Comparison of ENCODE assay signal across 18 cellular contexts in genomic region chr14:93974299-93974698, GRCh38. TPM values are rescaled to one million over a fixed set of nuclear protein-coding genes. Genes with fewer than 3 reads are reported as not detected.
DNase-seq lines count a peak whose midpoint lies in the region; ATAC-seq and TF ChIP-seq lines count a peak whose summit lies in the region.
"Had no signal": no experiment of that assay in that cellular context is flagged by ENCODE, and none has a peak within 500 bp of the region (broad histone marks: within the 10 kb centered on the region; RNA-seq: fewer than 3 reads in every experiment).

No MANE protein-coding gene starts in this region.

- H3K4me3 Mint-ChIP-seq in activated CD8-positive, alpha-beta memory T cell treated with anti-CD3 and anti-CD28 coated beads, Interleukin-2, amount 10 ng/mL, durations not matched to agents 7 days and 5 days, result peak overlapping the region; percentile 83
- H3K4me3 Mint-ChIP-seq in activated CD4-positive, alpha-beta memory T cell treated with anti-CD3 and anti-CD28 coated beads for 36 hours, result no peak overlapping the region

- TF ChIP-seq CTCF in left ventricle myocardium inferior (IDR thresholded peaks at IDR 0.05; ENCODE audit: borderline replicate concordance) (no peak), stomach (IDR thresholded peaks at IDR 0.05) (no peak)

- intact Hi-C loops in activated CD4-positive, alpha-beta memory T cell treated with anti-CD3 and anti-CD28 coated beads for 36 hours (cut with micrococcal nuclease), result loop anchor here (5.0 kb wide), 1 partner anchor 373 kb away; no protein-coding TSS in a partner anchor
- intact Hi-C loops in left ventricle myocardium inferior (cut with micrococcal nuclease) (no loop called here), stomach (cut with DNase I; ENCODE audit: low total_unique reads) (no loop called here)

- H3K27ac ChIP-seq in left ventricle myocardium inferior (replicated peaks) (peak overlapping the region; percentile 89), stomach (peak overlapping the region in 3 of 5 donors; percentile 73 to 90 (median 79))
- H3K27ac ChIP-seq: lower lobe of right lung, neutrophil, VCaP had no signal

- POLR2A ChIA-PET in activated CD4-positive, alpha-beta memory T cell treated with anti-CD3 and anti-CD28 coated beads for 36 hours (lab: Charles Lee), result interaction anchor here (10.3 kb wide), 1 partner anchor 16 kb away, joined by 447 read pairs; no protein-coding TSS in a partner anchor

- peak overlapping the region; percentile 93 for H3K27ac Mint-ChIP-seq in activated CD8-positive, alpha-beta memory T cell treated with anti-CD3 and anti-CD28 coated beads, Interleukin-2, amount 10 ng/mL, durations not matched to agents 7 days and 5 days
- peak overlapping the region; percentile 98 for H3K27ac Mint-ChIP-seq in activated CD4-positive, alpha-beta memory T cell treated with anti-CD3 and anti-CD28 coated beads for 36 hours

- H3K36me3 Mint-ChIP-seq in activated CD8-positive, alpha-beta memory T cell treated with anti-CD3 and anti-CD28 coated beads, Interleukin-2, amount 10 ng/mL, durations not matched to agents 7 days and 5 days, result peaks cover 26% of the 10 kb centered on the region
- peaks cover 28% of the 10 kb centered on the region for H3K36me3 Mint-ChIP-seq in activated CD4-positive, alpha-beta memory T cell treated with anti-CD3 and anti-CD28 coated beads for 36 hours

- H3K4me3 ChIP-seq in left ventricle myocardium inferior (peak overlapping the region; percentile 67), stomach (peak overlapping the region; percentile 6 to 48 (median 42))
- H3K4me3 ChIP-seq: lower lobe of right lung had no signal

- 72 to 86% (median 81%) methylated on average over 5 to 6 of the region's 6 CpGs for WGBS in stomach, 5 donors

- CTCF ChIA-PET in activated CD8-positive, alpha-beta memory T cell treated with anti-CD3 and anti-CD28 coated beads, Interleukin-2, amount 10 ng/mL, durations not matched to agents 7 days and 5 days (lab: Charles Lee), result interaction anchor here (1.2 to 14.6 kb wide), 4 partner anchors 16 to 35 kb away, joined by 3 to 309 read pairs (median 164); no protein-coding TSS in a partner anchor
- CTCF ChIA-PET in activated CD4-positive, alpha-beta memory T cell treated with anti-CD3 and anti-CD28 coated beads for 36 hours (lab: Charles Lee), result interaction anchor here (3.0 to 19.1 kb wide), 3 partner anchors 13 to 34 kb away, joined by 16 to 425 read pairs (median 94); no protein-coding TSS in a partner anchor

- H3K4me1 ChIP-seq in left ventricle myocardium inferior (peaks cover 70% of the 10 kb centered on the region), stomach (peaks cover 6 to 44% (median 22%) of the 10 kb centered on the region in 4 donors)
- H3K4me1 ChIP-seq: lower lobe of right lung had no signal

- no peaks in the 10 kb centered on the region for H3K9me3 ChIP-seq in left ventricle myocardium inferior (replicated peaks)
- no peaks in the 10 kb centered on the region for H3K9me3 ChIP-seq in stomach
- H3K9me3 ChIP-seq: lower lobe of right lung, neutrophil, SK-N-SH had no signal

- TF ChIP-seq EP300 in stomach (IDR thresholded peaks at IDR 0.05), result no peak

- no peaks in the 10 kb centered on the region for H3K27me3 Mint-ChIP-seq in activated CD8-positive, alpha-beta memory T cell treated with anti-CD3 and anti-CD28 coated beads, Interleukin-2, amount 10 ng/mL, durations not matched to agents 7 days and 5 days
- H3K27me3 Mint-ChIP-seq in activated CD4-positive, alpha-beta memory T cell treated with anti-CD3 and anti-CD28 coated beads for 36 hours, result no peaks in the 10 kb centered on the region

- H3K9me3 Mint-ChIP-seq in activated CD8-positive, alpha-beta memory T cell treated with anti-CD3 and anti-CD28 coated beads, Interleukin-2, amount 10 ng/mL, durations not matched to agents 7 days and 5 days (ENCODE audit: low read depth), result no peaks in the 10 kb centered on the region
- peaks cover 7% of the 10 kb centered on the region for H3K9me3 Mint-ChIP-seq in activated CD4-positive, alpha-beta memory T cell treated with anti-CD3 and anti-CD28 coated beads for 36 hours

- peaks cover 92% of the 10 kb centered on the region for H3K4me1 Mint-ChIP-seq in activated CD8-positive, alpha-beta memory T cell treated with anti-CD3 and anti-CD28 coated beads, Interleukin-2, amount 10 ng/mL, durations not matched to agents 7 days and 5 days
- H3K4me1 Mint-ChIP-seq in activated CD4-positive, alpha-beta memory T cell treated with anti-CD3 and anti-CD28 coated beads for 36 hours (ENCODE audit: low read depth), result peaks cover 93% of the 10 kb centered on the region

- H3K27me3 ChIP-seq in left ventricle myocardium inferior (ENCODE audit: low read depth) (no peaks in the 10 kb centered on the region), stomach (no peaks in the 10 kb centered on the region)

- no peak for DNase-seq in activated CD8-positive, alpha-beta memory T cell treated with anti-CD3 and anti-CD28 coated beads, Interleukin-2, amount 10 ng/mL, durations not matched to agents 7 days and 5 days
- DNase-seq in activated CD8-positive, alpha-beta memory T cell treated with anti-CD3 and anti-CD28 coated beads for 24 hours, result no peak
- DNase-seq in activated CD4-positive, alpha-beta memory T cell treated with anti-CD3 and anti-CD28 coated beads for 36 hours, result no peak
- DNase-seq in left ventricle myocardium inferior (no peak), stomach (no peak), D341Med (ENCODE audit: low spot score) (no peak), NCI-H510A (lab: John Stamatoyannopoulos, UW) (no peak)
- DNase-seq: DMS153; lower lobe of right lung; SK-N-SH; stimulated activated naive CD4-positive, alpha-beta T cell treated with Interleukin-2 at 50 U/mL for 16 hours had no signal

- no peaks in the 10 kb centered on the region for H3K36me3 ChIP-seq in left ventricle myocardium inferior
- H3K36me3 ChIP-seq in stomach, result no peaks in the 10 kb centered on the region
- H3K36me3 ChIP-seq: lower lobe of right lung, neutrophil had no signal

- no peak for ATAC-seq in activated CD8-positive, alpha-beta memory T cell treated with anti-CD3 and anti-CD28 coated beads, Interleukin-2, amount 10 ng/mL, durations not matched to agents 7 days and 5 days
- ATAC-seq in HG02763 (IDR thresholded peaks at IDR 0.05; ENCODE audit: unreplicated experiment), result no peak

- TF ChIP-seq POLR2A in stomach (IDR thresholded peaks at IDR 0.05), result no peak

RNA-seq across cellular contexts. Expression of gene ASB2, which starts 2.1 kb away (rescaled TPM):
- 100 to 1,000 TPM; 116 to 177 TPM for total RNA-seq in activated CD8-positive, alpha-beta memory T cell treated with anti-CD3 and anti-CD28 coated beads, Interleukin-2, amount 10 ng/mL, durations not matched to agents 7 days and 5 days
- 10 to 100 TPM; 40.6 to 44.6 TPM for total RNA-seq in activated CD4-positive, alpha-beta memory T cell treated with anti-CD3 and anti-CD28 coated beads for 36 hours
- total RNA-seq in left ventricle myocardium inferior, result 251 TPM
- total RNA-seq in stomach, result 100 to 1,000 TPM in 1 of 5 donors, 10 to 100 TPM in 3, 1 to 10 TPM in 1; 9.6 to 199 (median 34.8) TPM
- 10 to 100 TPM in 1 of 3 donors, 1 to 10 TPM in 2; 2.0 to 17.1 (median 2.2) TPM for polyA plus RNA-seq in stomach
- total RNA-seq: dermis microvascular lymphatic vessel endothelial cell, H4 had no signal

RNA-seq across cellular contexts. Expression of gene CCDC197, which starts 22.8 kb away (rescaled TPM):
- under 1 TPM in 1 of 2 experiments, not detected in 1; 0.14 TPM for total RNA-seq in activated CD8-positive, alpha-beta memory T cell treated with anti-CD3 and anti-CD28 coated beads, Interleukin-2, amount 10 ng/mL, durations not matched to agents 7 days and 5 days
- total RNA-seq in activated CD4-positive, alpha-beta memory T cell treated with anti-CD3 and anti-CD28 coated beads for 36 hours, result under 1 TPM; 0.44 to 0.69 TPM
- total RNA-seq in left ventricle myocardium inferior, result 1.2 TPM
- not detected for total RNA-seq in stomach
- not detected for polyA plus RNA-seq in stomach
- total RNA-seq: astrocyte, dermis microvascular lymphatic vessel endothelial cell, fibroblast of lung, H4, lower lobe of right lung had no signal
- polyA plus RNA-seq: fibroblast of lung, SK-N-SH had no signal

RNA-seq across cellular contexts. Expression of gene FAM181A, which starts 47.2 kb away (rescaled TPM):
- total RNA-seq in activated CD8-positive, alpha-beta memory T cell treated with anti-CD3 and anti-CD28 coated beads, Interleukin-2, amount 10 ng/mL, durations not matched to agents 7 days and 5 days, result not detected
- total RNA-seq in activated CD4-positive, alpha-beta memory T cell treated with anti-CD3 and anti-CD28 coated beads for 36 hours, result not detected
- total RNA-seq in left ventricle myocardium inferior, result not detected
- total RNA-seq in stomach, result not detected
- polyA plus RNA-seq in stomach, result not detected
- total RNA-seq: astrocyte, dermis microvascular lymphatic vessel endothelial cell, fibroblast of lung, H4 had no signal
- polyA plus RNA-seq: fibroblast of lung, SK-N-SH had no signal

RNA-seq across cellular contexts. Expression of gene OTUB2, which starts 51.8 kb away (rescaled TPM):
- total RNA-seq in activated CD8-positive, alpha-beta memory T cell treated with anti-CD3 and anti-CD28 coated beads, Interleukin-2, amount 10 ng/mL, durations not matched to agents 7 days and 5 days, result 1 to 10 TPM; 3.4 to 4.2 TPM
- total RNA-seq in activated CD4-positive, alpha-beta memory T cell treated with anti-CD3 and anti-CD28 coated beads for 36 hours, result 1 to 10 TPM; 2.0 to 2.9 TPM
- total RNA-seq in left ventricle myocardium inferior (0.27 TPM), stomach (1 to 10 TPM in 1 of 5 donors, under 1 TPM in 2, not detected in 2; 0.45 to 4.1 (median 0.92) TPM)
- polyA plus RNA-seq in stomach, result under 1 TPM; 0.46 to 0.75 (median 0.50) TPM
